9 cellular contexts compared by ENCODE assay signal in genomic region chr1:3795453-3796214, GRCh38. TPM values are rescaled to one million over a fixed set of nuclear protein-coding genes. Genes with fewer than 3 reads are reported as not detected.
DNase-seq lines count a peak whose midpoint lies in the region; ATAC-seq, FAIRE-seq and TF ChIP-seq lines count a peak whose summit lies in the region.
"Had no signal": no experiment of that assay in that cellular context is flagged by ENCODE, and none has a peak within 500 bp of the region (broad histone marks: within the 10 kb centered on the region; RNA-seq: fewer than 3 reads in every experiment).

No MANE protein-coding gene starts in this region.

- peak overlapping the region; percentile 84 for H3K4me3 ChIP-seq in WERI-Rb-1 (ENCODE audit: low read depth, low read length)
- H3K4me3 ChIP-seq in right cardiac atrium (ENCODE audit: low read length), result peak overlapping the region; percentile 92

- no peaks in the 10 kb centered on the region for H3K36me3 Mint-ChIP-seq in stimulated activated memory B cell treated with anti-CD40 and anti-IgM and Interleukin-4, amounts not matched to agents 10 μg/mL and 1 μg/mL and 100 μg/mL, for 72 hours

- H3K36me3 ChIP-seq in WERI-Rb-1, result peaks cover 19% of the 10 kb centered on the region

- intact Hi-C loops in right cardiac atrium (cut with DNase I), result no loop called here

- DNase-seq in ELR (ENCODE audit: low read depth), result peak; percentile 24
- no peak for DNase-seq in WERI-Rb-1
- peak in 1 of 3 donors; percentile 67 for DNase-seq in right cardiac atrium
- DNase-seq in islet precursor cell, result no peak
- DNase-seq in retina, result no peak
- no peak for DNase-seq in H54 (ENCODE audit: insufficient read length, low spot score)

- 5% methylated on average over 53 of the region's 53 CpGs for WGBS in right cardiac atrium

- no peaks in the 10 kb centered on the region for H3K9me3 Mint-ChIP-seq in stimulated activated memory B cell treated with anti-CD40 and anti-IgM and Interleukin-4, amounts not matched to agents 10 μg/mL and 1 μg/mL and 100 μg/mL, for 72 hours

- no peaks in the 10 kb centered on the region for H3K27me3 Mint-ChIP-seq in stimulated activated memory B cell treated with anti-CD40 and anti-IgM and Interleukin-4, amounts not matched to agents 10 μg/mL and 1 μg/mL and 100 μg/mL, for 72 hours

- H3K27ac ChIP-seq in WERI-Rb-1 (peak overlapping the region; percentile 78), right cardiac atrium (ENCODE audit: low read length) (peak overlapping the region; percentile 71)

- H3K27me3 ChIP-seq in WERI-Rb-1 (ENCODE audit: insufficient read depth, low read depth, severe bottlenecking) (no peaks in the 10 kb centered on the region), right cardiac atrium (ENCODE audit: control insufficient read depth, insufficient read depth) (no peaks in the 10 kb centered on the region)

- no peak for FAIRE-seq in H54 (lab: Jason Lieb, UNC)

- TF ChIP-seq POLR2A in H54 (IDR thresholded peaks at IDR 0.05; ENCODE audit: low read depth, low read length), result no peak

- H3K27ac Mint-ChIP-seq in stimulated activated memory B cell treated with anti-CD40 and anti-IgM and Interleukin-4, amounts not matched to agents 10 μg/mL and 1 μg/mL and 100 μg/mL, for 72 hours, result peak overlapping the region; percentile 82

- H3K4me1 ChIP-seq in right cardiac atrium (ENCODE audit: control insufficient read depth, insufficient read depth, low read length), result peaks cover 11% of the 10 kb centered on the region

- peak overlapping the region; percentile 81 for H3K4me3 Mint-ChIP-seq in stimulated activated memory B cell treated with anti-CD40 and anti-IgM and Interleukin-4, amounts not matched to agents 10 μg/mL and 1 μg/mL and 100 μg/mL, for 72 hours

- no peak for TF ChIP-seq CTCF in WERI-Rb-1 (IDR thresholded peaks at IDR 0.05; ENCODE audit: low read depth, low read length)

- ATAC-seq in HG02798 (IDR thresholded peaks at IDR 0.05; ENCODE audit: poor library complexity, unreplicated experiment) (peak; percentile 1), right cardiac atrium (no peak)
- ATAC-seq in stimulated activated memory B cell treated with anti-CD40 and anti-IgM and Interleukin-4, amounts not matched to agents 10 μg/mL and 1 μg/mL and 100 μg/mL, for 72 hours, result no peak

- H3K9me3 ChIP-seq in WERI-Rb-1 (ENCODE audit: severe bottlenecking) (no peaks in the 10 kb centered on the region), right cardiac atrium (ENCODE audit: control insufficient read depth, low read length) (no peaks in the 10 kb centered on the region)

- peaks cover 29% of the 10 kb centered on the region for H3K4me1 Mint-ChIP-seq in stimulated activated memory B cell treated with anti-CD40 and anti-IgM and Interleukin-4, amounts not matched to agents 10 μg/mL and 1 μg/mL and 100 μg/mL, for 72 hours

RNA-seq across cellular contexts. Expression of gene LRRC47, which starts 0.7 kb away (rescaled TPM):
- total RNA-seq in right cardiac atrium, result 10 to 100 TPM; 46.8 to 60.3 (median 54.2) TPM
- 23.3 TPM for polyA plus RNA-seq in right cardiac atrium

RNA-seq across cellular contexts. Expression of gene SMIM1, which starts 23.1 kb away (rescaled TPM):
- 100 to 1,000 TPM in 2 of 4 donors, 10 to 100 TPM in 2; 44.2 to 120 (median 95.0) TPM for total RNA-seq in right cardiac atrium
- 243 TPM for polyA plus RNA-seq in right cardiac atrium
- total RNA-seq: RPMI7951 had no signal

RNA-seq across cellular contexts. Expression of gene CCDC27, which starts 43.4 kb away (rescaled TPM):
- under 1 TPM in 2 of 4 donors, not detected in 2; 0.09 to 0.14 TPM for total RNA-seq in right cardiac atrium
- polyA plus RNA-seq in right cardiac atrium, result not detected
- total RNA-seq: RPMI7951 had no signal
